ENCODE assay signal across 8 cellular contexts in genomic region chr11:35857922-35858321, GRCh38.
"Had no signal": no experiment of that assay in that cellular context is flagged by ENCODE, and none has a peak within 500 bp of the region (broad histone marks: within the 10 kb centered on the region; RNA-seq: fewer than 3 reads in every experiment).

No MANE protein-coding gene starts in this region.

- FAIRE-seq: G401.6, GM12878, GM12891, GM12892, GM18507, GM19239 had no signal

- DNase-seq: GDM1, GF-D8 had no signal

- ATAC-seq: GM12878 had no signal

- H3K4me3 ChIP-seq: GM12878 had no signal
